1 cellular context compared by ENCODE assay signal in genomic region chr2:217195658-217196446, GRCh38.
TF ChIP-seq lines count a peak whose summit lies in the region.

No MANE protein-coding gene starts in this region.

TF ChIP-seq in IMR-90, 13 proteins besides CTCF, POLR2A, EP300 and RAD21 (continued from another document):
- TF ChIP-seq MAFK (IDR thresholded peaks at IDR 0.05; ENCODE audit: low read depth, low read length), result no peak
- no peak for TF ChIP-seq RCOR1 (IDR thresholded peaks at IDR 0.05; ENCODE audit: insufficient replicate concordance, low read length)
- no peak for TF ChIP-seq NFE2L2 (IDR thresholded peaks at IDR 0.05; ENCODE audit: low read depth, low read length)
